In the genomic region with DNA sequence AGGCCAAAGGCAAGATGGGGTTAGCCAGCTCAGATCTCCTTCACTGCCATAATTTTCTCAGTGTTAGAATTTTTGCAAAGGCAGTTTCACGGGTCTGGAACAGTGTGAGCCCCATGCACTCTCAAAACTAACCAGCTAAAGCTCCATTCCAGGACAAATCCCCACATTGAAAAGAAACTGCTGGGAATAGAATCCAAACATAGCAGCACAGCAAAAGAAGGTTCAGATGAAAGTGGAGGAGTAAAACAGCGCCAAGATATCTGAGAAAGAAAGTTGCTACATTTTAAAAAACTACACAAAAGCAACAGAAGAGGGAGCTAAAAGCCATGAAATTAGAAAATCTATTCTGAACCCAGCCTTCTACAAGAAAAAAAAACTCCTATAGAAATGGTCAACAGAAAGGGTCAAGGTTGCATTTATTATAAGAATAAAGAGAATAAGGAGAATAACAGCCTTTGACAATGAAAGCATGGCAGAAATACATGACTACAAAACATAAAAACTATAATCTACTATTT, we compare ENCODE assay signal across 8 cellular contexts. TPM values are rescaled to one million over a fixed set of nuclear protein-coding genes. Genes with fewer than 3 reads are reported as not detected.
DNase-seq lines count a peak whose midpoint lies in the region; ATAC-seq and TF ChIP-seq lines count a peak whose summit lies in the region.

No MANE protein-coding gene starts in this region.

- H3K27ac ChIP-seq in fibroblast of lung (ENCODE audit: insufficient read depth, low read length) (no peak overlapping the region), tibial artery (no peak overlapping the region)

- H3K4me1 ChIP-seq in fibroblast of lung (ENCODE audit: control insufficient read depth, extremely low read depth, insufficient read depth, low read length): no peaks in the 10 kb centered on the region
- H3K4me1 ChIP-seq in tibial artery: no peaks in the 10 kb centered on the region

- H4K20me1 ChIP-seq in fibroblast of lung (ENCODE audit: control insufficient read depth, extremely low read depth, insufficient read depth, low read length): no peaks in the 10 kb centered on the region

- H3K79me2 ChIP-seq in fibroblast of lung (ENCODE audit: control insufficient read depth, insufficient read depth, low read length): no peaks in the 10 kb centered on the region

- H3K36me3 ChIP-seq in fibroblast of lung (ENCODE audit: control insufficient read depth, insufficient read depth, low read length) (no peaks in the 10 kb centered on the region), tibial artery (no peaks in the 10 kb centered on the region)

- H2AFZ ChIP-seq in fibroblast of lung (ENCODE audit: low read length): no peak overlapping the region

- H3K9me3 ChIP-seq in fibroblast of lung (ENCODE audit: control insufficient read depth, insufficient read depth, low read depth, low read length) (no peaks in the 10 kb centered on the region), tibial artery (no peaks in the 10 kb centered on the region)

- TF ChIP-seq CTCF in fibroblast of lung (conservative IDR thresholded peaks at IDR 0.05 in 1 of 2, IDR thresholded peaks at IDR 0.05 in 1 of 2; ENCODE audit: low read depth in 1 of 2, low read length in 2 of 2) (peak; percentile 15 to 32), tibial artery (IDR thresholded peaks at IDR 0.05) (peak; percentile 23 to 34)

- no peak for ATAC-seq in GM19455 (IDR thresholded peaks at IDR 0.05; ENCODE audit: unreplicated experiment)
- ATAC-seq in HG02678 (IDR thresholded peaks at IDR 0.05; ENCODE audit: unreplicated experiment): no peak
- no peak for ATAC-seq in HG03442 (IDR thresholded peaks at IDR 0.05; ENCODE audit: unreplicated experiment)

- H3K4me3 ChIP-seq in fibroblast of lung (replicated peaks in 1 of 4; ENCODE audit: control extremely low read depth in 1 of 4, insufficient read depth in 1 of 4, low read depth in 3 of 4, low read length in 4 of 4) (no peak overlapping the region), tibial artery (no peak overlapping the region)

- H3K27me3 ChIP-seq in fibroblast of lung (ENCODE audit: control insufficient read depth, insufficient read depth, low read length): no peaks in the 10 kb centered on the region
- no peaks in the 10 kb centered on the region for H3K27me3 ChIP-seq in tibial artery

- DNase-seq in A172 (ENCODE audit: low spot score) (peak; percentile 32), GM03348 (ENCODE audit: low spot score) (peak; percentile 20), OCI-M1 (lab: John Stamatoyannopoulos, UW) (peak; percentile 68), fibroblast of lung (ENCODE audit: low read depth in 2 of 2) (peak; percentile 4 to 36), tibial artery (no peak)

- H3K9ac ChIP-seq in fibroblast of lung (ENCODE audit: insufficient read depth, low read length): no peak overlapping the region

- no peak overlapping the region for H3K4me2 ChIP-seq in fibroblast of lung (ENCODE audit: extremely low read depth, insufficient read depth, low read length)

- intact Hi-C loops in tibial artery (cut with DNase I; ENCODE audit: low total_unique reads): loop anchor here (10.0 kb wide), 1 partner anchor 204 kb away; no protein-coding TSS in a partner anchor

RNA-seq across cellular contexts. Expression of gene SLC7A3, which starts 39.6 kb away (rescaled TPM):
- total RNA-seq in A172 (2014; rRNA removed; shearing (Covaris generic)): not detected in 2 replicates
- not detected in 2 replicates for total RNA-seq in fibroblast of lung
- 0.03 and 0.06 TPM in 2 replicates for polyA plus RNA-seq in fibroblast of lung
- not detected in 2 replicates for polyA plus RNA-seq in fibroblast of lung (2012)
- not detected in 2 replicates for polyA minus RNA-seq in fibroblast of lung (ENCODE audit: low replicate concordance)

Comparison
In these comparisons a context has a peak if more than half of its experiments do, and no peak if none do; other contexts are left out.
1. DNase-seq: peak in A172 (single experiment), GM03348 (single experiment), OCI-M1 (single experiment) and fibroblast of lung (2 of 2); none in tibial artery (0 of 2).